Comparison of ENCODE assay signal across 18 cellular contexts in the genomic region with DNA sequence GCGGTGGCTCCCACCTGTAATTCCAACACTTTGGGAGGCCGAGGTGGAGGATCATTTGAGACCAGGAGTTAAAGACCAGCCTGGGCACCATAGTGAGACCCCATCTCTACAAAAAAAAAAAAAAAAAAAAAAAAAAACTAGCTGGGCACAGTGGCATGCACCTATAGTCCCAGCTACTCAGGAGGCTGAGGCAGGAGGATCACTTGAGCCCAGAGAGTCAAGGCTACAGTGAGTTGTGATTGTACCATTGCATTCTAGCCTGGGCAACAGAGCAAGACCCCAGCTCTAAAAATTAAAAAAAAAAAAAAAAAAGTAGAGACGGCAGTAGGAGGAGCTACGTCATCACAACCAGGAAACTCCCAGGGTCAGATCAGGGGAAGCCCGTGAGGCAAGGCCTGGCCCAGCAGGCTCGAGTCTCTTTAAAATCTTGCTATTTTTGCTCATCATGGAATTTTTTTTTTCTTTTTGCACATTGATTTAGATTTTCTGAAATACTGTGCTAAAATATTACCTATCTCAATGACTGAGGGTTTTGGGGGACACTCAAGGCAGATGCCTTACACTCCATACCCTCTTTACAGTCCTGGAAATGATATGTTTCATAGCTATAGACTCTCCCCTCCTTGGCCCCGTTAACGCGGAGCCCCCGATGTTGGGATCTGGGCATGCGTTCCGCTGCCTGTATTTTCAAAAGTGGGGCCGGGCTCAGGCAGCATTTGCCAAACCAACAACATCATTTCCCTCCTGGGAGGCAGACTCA. TPM values are rescaled to one million over a fixed set of nuclear protein-coding genes. Genes with fewer than 3 reads are reported as not detected.
A peak's percentile ranks its signal among the peaks of the same experiment; 100 is the strongest.
DNase-seq lines count a peak whose midpoint lies in the region; ATAC-seq, FAIRE-seq and TF ChIP-seq lines count a peak whose summit lies in the region.
"Had no signal": no experiment of that assay in that cellular context is flagged by ENCODE, and none has a peak within 500 bp of the region (broad histone marks: within the 10 kb centered on the region; RNA-seq: fewer than 3 reads in every experiment).

No MANE protein-coding gene starts in this region.

- H3K4me2 ChIP-seq in GM23248 (ENCODE audit: unreplicated experiment), result no peak overlapping the region

- no peak overlapping the region for H3K4me3 Mint-ChIP-seq in activated CD8-positive, alpha-beta T cell treated with anti-CD3 and anti-CD28 coated beads for 36 hours
- no peak overlapping the region for H3K4me3 Mint-ChIP-seq in activated CD8-positive, alpha-beta T cell treated with anti-CD3 and anti-CD28 coated beads, Interleukin-2, amount 10 ng/mL, durations not matched to agents 7 days and 5 days

- H3K27ac ChIP-seq in GM23248 (no peak overlapping the region), spleen (peak overlapping the region; percentile 36 to 76 (median 64)), tibial nerve (no peak overlapping the region)
- H3K27ac ChIP-seq: brain microvascular endothelial cell, left lung, prostate gland, thoracic aorta had no signal

- no peaks in the 10 kb centered on the region for H3K27me3 ChIP-seq in GM23248 (replicated peaks; ENCODE audit: insufficient read depth)
- H3K27me3 ChIP-seq in spleen (replicated peaks in 1 of 7), result no peaks in the 10 kb centered on the region
- H3K27me3 ChIP-seq in tibial nerve, result no peaks in the 10 kb centered on the region
- H3K27me3 ChIP-seq: brain microvascular endothelial cell, left lung had no signal

- H3K27me3 Mint-ChIP-seq in activated CD8-positive, alpha-beta T cell treated with anti-CD3 and anti-CD28 coated beads for 36 hours, result no peaks in the 10 kb centered on the region
- H3K27me3 Mint-ChIP-seq in activated CD8-positive, alpha-beta T cell treated with anti-CD3 and anti-CD28 coated beads, Interleukin-2, amount 10 ng/mL, durations not matched to agents 7 days and 5 days (ENCODE audit: low read depth), result no peaks in the 10 kb centered on the region

- no peak overlapping the region for H3K4me3 ChIP-seq in GM23248
- H3K4me3 ChIP-seq in spleen, result no peak overlapping the region
- no peak overlapping the region for H3K4me3 ChIP-seq in tibial nerve
- H3K4me3 ChIP-seq: left lung, prostate gland, thoracic aorta had no signal

- H3K9me3 ChIP-seq in GM23248 (ENCODE audit: low read depth), result no peaks in the 10 kb centered on the region
- H3K9me3 ChIP-seq in spleen, result no peaks in the 10 kb centered on the region
- no peaks in the 10 kb centered on the region for H3K9me3 ChIP-seq in tibial nerve
- H3K9me3 ChIP-seq: left lung, prostate gland, thoracic aorta had no signal

- POLR2A ChIA-PET in activated CD8-positive, alpha-beta T cell treated with anti-CD3 and anti-CD28 coated beads for 36 hours (lab: Charles Lee), result interaction anchor here (0.7 to 1.0 kb wide), 2 partner anchors 14 to 83 kb away, joined by 3 read pairs; no protein-coding TSS in a partner anchor
- POLR2A ChIA-PET in activated CD8-positive, alpha-beta T cell treated with anti-CD3 and anti-CD28 coated beads, Interleukin-2, amount 10 ng/mL, durations not matched to agents 7 days and 5 days (lab: Charles Lee), result no interaction called here

- H3F3A ChIP-seq in GM23248 (ENCODE audit: insufficient read depth), result peaks cover 3% of the 10 kb centered on the region; the same call in 1 of the 2 replicates

- H3K4me1 Mint-ChIP-seq in activated CD8-positive, alpha-beta T cell treated with anti-CD3 and anti-CD28 coated beads for 36 hours (ENCODE audit: low read depth), result peaks cover 15% of the 10 kb centered on the region
- H3K4me1 Mint-ChIP-seq in activated CD8-positive, alpha-beta T cell treated with anti-CD3 and anti-CD28 coated beads, Interleukin-2, amount 10 ng/mL, durations not matched to agents 7 days and 5 days (ENCODE audit: low read depth), result peaks cover 5% of the 10 kb centered on the region

- FAIRE-seq in H54 (lab: Jason Lieb, UNC) (no peak), frontal cortex (lab: Jason Lieb, UNC) (no peak)
- FAIRE-seq: G401.6 had no signal

- H3K4me1 ChIP-seq in GM23248 (ENCODE audit: insufficient read depth) (peaks cover 8% of the 10 kb centered on the region; the same call in 1 of the 2 replicates), spleen (peaks cover 0 to 35% (median 14%) of the 10 kb centered on the region in 6 donors), tibial nerve (no peaks in the 10 kb centered on the region)
- H3K4me1 ChIP-seq: prostate gland had no signal

- peak overlapping the region; percentile 79 for H3K27ac Mint-ChIP-seq in activated CD8-positive, alpha-beta T cell treated with anti-CD3 and anti-CD28 coated beads for 36 hours
- H3K27ac Mint-ChIP-seq in activated CD8-positive, alpha-beta T cell treated with anti-CD3 and anti-CD28 coated beads, Interleukin-2, amount 10 ng/mL, durations not matched to agents 7 days and 5 days, result no peak overlapping the region

- H4K20me1 ChIP-seq in GM23248 (ENCODE audit: insufficient read depth), result no peaks in the 10 kb centered on the region

- TF ChIP-seq POLR2A in spleen (IDR thresholded peaks at IDR 0.05) (no peak), H54 (IDR thresholded peaks at IDR 0.05; ENCODE audit: low read depth, low read length) (no peak), tibial nerve (IDR thresholded peaks at IDR 0.05) (no peak)

- peak; percentile 50 for DNase-seq in activated CD8-positive, alpha-beta T cell treated with anti-CD3 and anti-CD28 coated beads for 36 hours
- DNase-seq in activated CD8-positive, alpha-beta T cell treated with anti-CD3 and anti-CD28 coated beads, Interleukin-2, amount 10 ng/mL, durations not matched to agents 7 days and 5 days, result no peak
- DNase-seq in GM23248, result peak; percentile 37
- peak; percentile 7 for DNase-seq in central memory CD4-positive, alpha-beta T cell
- no peak for DNase-seq in spleen
- DNase-seq in H54 (ENCODE audit: insufficient read length, low spot score), result no peak
- no peak for DNase-seq in tibial nerve (ENCODE audit: low spot score in 2 of 2)
- no peak for DNase-seq in frontal cortex (ENCODE audit: low spot score in 2 of 2)
- DNase-seq: activated CD4-positive, alpha-beta T cell treated with anti-CD3 and anti-CD28 coated beads for 1 hour; activated gamma-delta T cell; brain microvascular endothelial cell; COR-L47; effector CD4-positive, alpha-beta T cell; GOT3; left lung had no signal

- peaks cover 49% of the 10 kb centered on the region for H3K36me3 ChIP-seq in GM23248 (ENCODE audit: low read depth)
- peaks cover 4 to 100% (median 92%) of the 10 kb centered on the region in 6 donors for H3K36me3 ChIP-seq in spleen
- peaks cover 12 to 100% (median 13%) of the 10 kb centered on the region in 3 donors for H3K36me3 ChIP-seq in tibial nerve

- no peak for TF ChIP-seq EP300 in tibial nerve (IDR thresholded peaks at IDR 0.05)

- peaks cover 5% of the 10 kb centered on the region; the same call in 1 of the 2 replicates for H3K79me2 ChIP-seq in GM23248 (ENCODE audit: insufficient read depth)

- peaks cover 49% of the 10 kb centered on the region for H3K36me3 Mint-ChIP-seq in activated CD8-positive, alpha-beta T cell treated with anti-CD3 and anti-CD28 coated beads for 36 hours (ENCODE audit: low read depth)
- H3K36me3 Mint-ChIP-seq in activated CD8-positive, alpha-beta T cell treated with anti-CD3 and anti-CD28 coated beads, Interleukin-2, amount 10 ng/mL, durations not matched to agents 7 days and 5 days (ENCODE audit: low read depth), result peaks cover 57% of the 10 kb centered on the region

- peak; percentile 68 for ATAC-seq in activated CD8-positive, alpha-beta T cell treated with anti-CD3 and anti-CD28 coated beads for 36 hours
- no peak for ATAC-seq in activated CD8-positive, alpha-beta T cell treated with anti-CD3 and anti-CD28 coated beads, Interleukin-2, amount 10 ng/mL, durations not matched to agents 7 days and 5 days
- ATAC-seq: left lung had no signal

- no peaks in the 10 kb centered on the region for H3K9me3 Mint-ChIP-seq in activated CD8-positive, alpha-beta T cell treated with anti-CD3 and anti-CD28 coated beads for 36 hours
- H3K9me3 Mint-ChIP-seq in activated CD8-positive, alpha-beta T cell treated with anti-CD3 and anti-CD28 coated beads, Interleukin-2, amount 10 ng/mL, durations not matched to agents 7 days and 5 days (ENCODE audit: insufficient read depth), result no peaks in the 10 kb centered on the region

- intact Hi-C loops in activated CD8-positive, alpha-beta T cell treated with anti-CD3 and anti-CD28 coated beads for 36 hours (cut with micrococcal nuclease), result no loop called here
- intact Hi-C loops in spleen (cut with DNase I; ENCODE audit: low total_unique reads), result no loop called here

- in situ Hi-C loops in GM23248 (cut with MboI), result no loop called here

- H3K9me2 ChIP-seq in GM23248 (ENCODE audit: insufficient read depth), result no peaks in the 10 kb centered on the region

- H2AFZ ChIP-seq in GM23248, result no peak overlapping the region

- no peak overlapping the region for H3K9ac ChIP-seq in GM23248

- 77% methylated on average over 13 of the region's 13 CpGs for WGBS in GM23248 (ENCODE audit: low coverage in 1 of 2, low lambda C conversion rate in 2 of 2, missing lambda C conversion rate in 2 of 2), 2 experiments
- 65 to 77% (median 69%) methylated on average over 12 to 13 of the region's 13 CpGs for WGBS in spleen, 5 donors
- 82 to 84% methylated on average over 13 of the region's 13 CpGs for WGBS in tibial nerve, 2 donors

- CTCF ChIA-PET in activated CD8-positive, alpha-beta T cell treated with anti-CD3 and anti-CD28 coated beads for 36 hours (lab: Charles Lee), result interaction anchor here (1.7 kb wide), 1 partner anchor 45 kb away, joined by 4 read pairs; no protein-coding TSS in a partner anchor
- CTCF ChIA-PET in activated CD8-positive, alpha-beta T cell treated with anti-CD3 and anti-CD28 coated beads, Interleukin-2, amount 10 ng/mL, durations not matched to agents 7 days and 5 days (lab: Charles Lee), result interaction anchor here (1.3 kb wide), 1 partner anchor 14 kb away, joined by 3 read pairs; no protein-coding TSS in a partner anchor

- TF ChIP-seq CTCF in activated CD8-positive, alpha-beta T cell treated with anti-CD3 and anti-CD28 coated beads for 36 hours (IDR thresholded peaks at IDR 0.05), result no peak
- TF ChIP-seq CTCF in spleen (IDR thresholded peaks at IDR 0.05 in 8 of 11, conservative IDR thresholded peaks at IDR 0.05 in 3 of 11) (no peak), tibial nerve (IDR thresholded peaks at IDR 0.05) (no peak)

RNA-seq across cellular contexts. Expression of a gene that starts 44.4 kb away (rescaled TPM):
- total RNA-seq in activated CD8-positive, alpha-beta T cell treated with anti-CD3 and anti-CD28 coated beads for 36 hours, result 10 to 100 TPM; 26.5 to 27.1 TPM
- total RNA-seq in activated CD8-positive, alpha-beta T cell treated with anti-CD3 and anti-CD28 coated beads, Interleukin-2, amount 10 ng/mL, durations not matched to agents 7 days and 5 days, result 10 to 100 TPM; 26.5 to 27.9 TPM
- total RNA-seq in GM23248 (2014; rRNA removed; shearing (Covaris generic)), result 13.2 and 29.0 TPM in 2 replicates
- polyA plus RNA-seq in GM23248 (2016; fragmentation: Nextera tagmentation; extraction: Ambion mirVana), result 29.6 and 32.3 TPM in 2 replicates
- total RNA-seq in spleen, result 10 to 100 TPM; 17.2 to 30.4 (median 25.9) TPM
- 10 to 100 TPM; 65.1 to 74.4 (median 65.4) TPM for polyA plus RNA-seq in spleen
- total RNA-seq in tibial nerve, result 10 to 100 TPM; 17.4 to 50.0 (median 28.0) TPM
- 15.1 TPM for total RNA-seq in frontal cortex

RNA-seq across cellular contexts. Expression of a gene that starts 55.3 kb away (rescaled TPM):
- total RNA-seq in activated CD8-positive, alpha-beta T cell treated with anti-CD3 and anti-CD28 coated beads for 36 hours, result 10 to 100 TPM; 20.1 TPM
- total RNA-seq in activated CD8-positive, alpha-beta T cell treated with anti-CD3 and anti-CD28 coated beads, Interleukin-2, amount 10 ng/mL, durations not matched to agents 7 days and 5 days, result 10 to 100 TPM; 24.3 to 28.3 TPM
- total RNA-seq in GM23248 (2014; rRNA removed; shearing (Covaris generic)), result 1.3 and 1.8 TPM in 2 replicates
- polyA plus RNA-seq in GM23248 (2016; fragmentation: Nextera tagmentation; extraction: Ambion mirVana), result 17.1 and 17.4 TPM in 2 replicates
- 10 to 100 TPM in 6 of 7 donors, 1 to 10 TPM in 1; 7.7 to 28.6 (median 25.4) TPM for total RNA-seq in spleen
- polyA plus RNA-seq in spleen, result 10 to 100 TPM; 20.4 to 31.8 (median 24.3) TPM
- total RNA-seq in tibial nerve, result 10 to 100 TPM in 1 of 4 donors, 1 to 10 TPM in 3; 3.3 to 30.0 (median 5.8) TPM
- total RNA-seq in frontal cortex, result 0.82 TPM

Comparison
In these comparisons a context has a peak if more than half of its experiments do, and no peak if none do; other contexts are left out.
1. DNase-seq: peak in activated CD8-positive, alpha-beta T cell treated with anti-CD3 and anti-CD28 coated beads for 36 hours (single experiment), GM23248 (single experiment) and central memory CD4-positive, alpha-beta T cell (single experiment); none in activated CD8-positive, alpha-beta T cell treated with anti-CD3 and anti-CD28 coated beads, Interleukin-2, amount 10 ng/mL, durations not matched to agents 7 days and 5 days (single experiment), spleen (single experiment), H54 (single experiment), tibial nerve (0 of 2) and frontal cortex (0 of 2).
2. H3K27ac ChIP-seq: peak in spleen (8 of 8); none in GM23248 (single experiment) and tibial nerve (0 of 4).